Comparison of ENCODE assay signal across 8 cellular contexts in genomic region chr22:46035742-46036557, GRCh38. TPM values are rescaled to one million over a fixed set of nuclear protein-coding genes. Genes with fewer than 3 reads are reported as not detected.
A peak's percentile ranks its signal among the peaks of the same experiment; 100 is the strongest.
DNase-seq lines count a peak whose midpoint lies in the region; ATAC-seq and TF ChIP-seq lines count a peak whose summit lies in the region.

No MANE protein-coding gene starts in this region.

- H3K9me3 Mint-ChIP-seq in progenitor cell of endocrine pancreas (ENCODE audit: low read depth), result no peaks in the 10 kb centered on the region

- peaks cover 22% of the 10 kb centered on the region for H3K4me1 ChIP-seq in upper lobe of right lung

- peak overlapping the region; percentile 92 for H3K27ac Mint-ChIP-seq in progenitor cell of endocrine pancreas

- no peaks in the 10 kb centered on the region for H3K36me3 ChIP-seq in upper lobe of right lung

- no peak for TF ChIP-seq CTCF in GM13977 (IDR thresholded peaks at IDR 0.05; ENCODE audit: extremely low read depth, insufficient read depth, missing control alignments)
- no peak for TF ChIP-seq CTCF in progenitor cell of endocrine pancreas (IDR thresholded peaks at IDR 0.05; ENCODE audit: unreplicated experiment)
- TF ChIP-seq CTCF in upper lobe of right lung (IDR thresholded peaks at IDR 0.05), result no peak

- DNase-seq in GM13977 (ENCODE audit: low spot score) (peak; percentile 100), NCI-H1436 (lab: John Stamatoyannopoulos, UW) (peak; percentile 99), T-helper 1 cell (peak; percentile 99 to 100 (median 100)), amniotic stem cell (lab: John Stamatoyannopoulos, UW) (peak; percentile 99), left cardiac atrium (peak; percentile 100), progenitor cell of endocrine pancreas (ENCODE audit: low spot score, unreplicated experiment) (peak; percentile 100), upper lobe of right lung (peak; percentile 100)

- H3K4me3 ChIP-seq in upper lobe of right lung, result peak overlapping the region; percentile 75

- H3K4me1 Mint-ChIP-seq in progenitor cell of endocrine pancreas (ENCODE audit: low read depth), result no peaks in the 10 kb centered on the region

- peak overlapping the region; percentile 80 for H3K4me3 Mint-ChIP-seq in progenitor cell of endocrine pancreas (ENCODE audit: low read depth)

- in situ Hi-C loops in GM13977 (cut with MboI; ENCODE audit: low pct_unique_long_range_greater_than_20kb, low sequenced_read_pairs, unreplicated experiment), result no loop called here

- no peaks in the 10 kb centered on the region for H3K9me3 ChIP-seq in upper lobe of right lung

- intact Hi-C loops in left cardiac atrium (cut with DNase I) (no loop called here), upper lobe of right lung (cut with DNase I) (no loop called here)

- ATAC-seq in HG02763 (IDR thresholded peaks at IDR 0.05; ENCODE audit: unreplicated experiment) (peak; percentile 97), left cardiac atrium (peak; percentile 95 to 97), upper lobe of right lung (peak; percentile 98)

- no peaks in the 10 kb centered on the region for H3K36me3 Mint-ChIP-seq in progenitor cell of endocrine pancreas (ENCODE audit: insufficient read depth)

- H3K27me3 Mint-ChIP-seq in progenitor cell of endocrine pancreas, result peaks cover 9% of the 10 kb centered on the region

- H3K27me3 ChIP-seq in upper lobe of right lung, result no peaks in the 10 kb centered on the region

- peak overlapping the region; percentile 98 for H3K27ac ChIP-seq in upper lobe of right lung

RNA-seq across cellular contexts. Expression of gene WNT7B, which starts 59.0 kb away (rescaled TPM):
- total RNA-seq in left cardiac atrium, result not detected
- 3.7 and 4.3 TPM in 2 replicates for total RNA-seq in progenitor cell of endocrine pancreas
- 5.4 TPM for total RNA-seq in upper lobe of right lung

Comparison
In these comparisons a context has a peak if more than half of its experiments do, and no peak if none do; other contexts are left out.
1. Peak in every context shown above with its lines: DNase-seq, ATAC-seq, H3K4me3 ChIP-seq and H3K27ac ChIP-seq.